Comparison of ENCODE assay signal across 15 cellular contexts in genomic region chr7:157427811-157428553, GRCh38.
DNase-seq lines count a peak whose midpoint lies in the region; ATAC-seq and TF ChIP-seq lines count a peak whose summit lies in the region.
"Had no signal": no experiment of that assay in that cellular context is flagged by ENCODE, and none has a peak within 500 bp of the region (broad histone marks: within the 10 kb centered on the region; RNA-seq: fewer than 3 reads in every experiment).

No MANE protein-coding gene starts in this region.

- ATAC-seq in Right ventricle myocardium inferior (no peak), left cardiac atrium (no peak), WTC11 (no peak), left lung (no peak), upper lobe of right lung (no peak), natural killer cell (no peak)

- H3K27ac Mint-ChIP-seq in WTC11 (no peak overlapping the region), natural killer cell (no peak overlapping the region)
- H3K27ac Mint-ChIP-seq: B cell; CD8-positive, alpha-beta memory T cell had no signal

- CTCF ChIA-PET in WTC11 (lab: Charles Lee), result interaction anchor here (1.5 kb wide), 1 partner anchor 47 kb away, joined by 7 read pairs; no protein-coding TSS in a partner anchor

- H3K4me3 Mint-ChIP-seq in WTC11, result no peak overlapping the region
- H3K4me3 Mint-ChIP-seq in natural killer cell, result no peak overlapping the region
- H3K4me3 Mint-ChIP-seq: B cell; CD8-positive, alpha-beta memory T cell had no signal

- TF ChIP-seq CTCF in WTC11 (IDR thresholded peaks at IDR 0.05), result no peak
- no peak for TF ChIP-seq CTCF in left lung (IDR thresholded peaks at IDR 0.05)
- no peak for TF ChIP-seq CTCF in upper lobe of right lung (IDR thresholded peaks at IDR 0.05)
- no peak for TF ChIP-seq CTCF in natural killer cell (IDR thresholded peaks at IDR 0.05)

- H3K36me3 ChIP-seq in left lung (peaks cover 0 to under 1% of the 10 kb centered on the region in 2 donors), upper lobe of right lung (no peaks in the 10 kb centered on the region)

- POLR2A ChIA-PET in WTC11 (lab: Charles Lee), result no interaction called here

- no peaks in the 10 kb centered on the region for H3K9me3 ChIP-seq in left lung
- no peaks in the 10 kb centered on the region for H3K9me3 ChIP-seq in upper lobe of right lung

- H3K4me1 ChIP-seq in left lung (peaks cover 7% of the 10 kb centered on the region in 2 donors), upper lobe of right lung (peaks cover 5% of the 10 kb centered on the region)

- H3K9me3 Mint-ChIP-seq in WTC11 (no peaks in the 10 kb centered on the region), natural killer cell (no peaks in the 10 kb centered on the region)
- H3K9me3 Mint-ChIP-seq: CD8-positive, alpha-beta memory T cell had no signal

- DNase-seq in Right ventricle myocardium inferior (ENCODE audit: missing footprints) (peak; percentile 65), left cardiac atrium (no peak), WTC11 (ENCODE audit: low spot score) (peak; percentile 11), left lung (peak; percentile 14 to 67), upper lobe of right lung (peak; percentile 64), natural killer cell (no peak)
- DNase-seq in activated T-cell treated with anti-CD3 and anti-CD28 coated beads, Interleukin-2, amount 50 U/mL, for 48 hours, result no peak
- DNase-seq: GM23248; NCI-H1105; NCI-H187; NCI-H69; NK-92 treated with Interleukin-12 subunit alpha and Interleukin-12 subunit beta, amount 100 ng/mL, for 24 hours had no signal

- H3K27ac ChIP-seq in left lung, result no peak overlapping the region
- H3K27ac ChIP-seq in upper lobe of right lung, result no peak overlapping the region
- H3K27ac ChIP-seq: GM23248, KMS-11 had no signal

- peaks cover 6% of the 10 kb centered on the region for H3K4me1 Mint-ChIP-seq in WTC11
- H3K4me1 Mint-ChIP-seq in natural killer cell, result peaks cover 7 to 9% of the 10 kb centered on the region in 2 donors

- H3K4me3 ChIP-seq in left lung (no peak overlapping the region), upper lobe of right lung (no peak overlapping the region)
- H3K4me3 ChIP-seq: GM23248 had no signal

- peaks cover 0 to 7% of the 10 kb centered on the region in 2 donors for H3K27me3 ChIP-seq in left lung
- H3K27me3 ChIP-seq in upper lobe of right lung, result no peaks in the 10 kb centered on the region

- intact Hi-C loops in Right ventricle myocardium inferior (cut with DNase I) (no loop called here), left cardiac atrium (cut with DNase I) (no loop called here), left lung (cut with DNase I) (no loop called here), upper lobe of right lung (cut with DNase I) (no loop called here), natural killer cell (cut with micrococcal nuclease) (no loop called here)

- H3K36me3 Mint-ChIP-seq in WTC11 (no peaks in the 10 kb centered on the region), natural killer cell (no peaks in the 10 kb centered on the region)

- H3K27me3 Mint-ChIP-seq in WTC11 (ENCODE audit: low read depth) (no peaks in the 10 kb centered on the region; the same call in 1 of the 2 replicates), natural killer cell (ENCODE audit: low read depth in 2 of 2) (no peaks in the 10 kb centered on the region)

TF ChIP-seq in WTC11, 78 proteins besides CTCF, POLR2A, EP300 and RAD21:
- no peak for TF ChIP-seq ATF1 (CRISPR knock-in tag; IDR thresholded peaks at IDR 0.05)
- no peak for TF ChIP-seq FOXK1 (CRISPR knock-in tag; IDR thresholded peaks at IDR 0.05)
- no peak for TF ChIP-seq MLX (CRISPR knock-in tag; IDR thresholded peaks at IDR 0.05)
- TF ChIP-seq MAX (CRISPR knock-in tag; IDR thresholded peaks at IDR 0.05), result no peak

Comparison
In these comparisons a context has a peak if more than half of its experiments do, and no peak if none do; other contexts are left out.
1. DNase-seq: peak in Right ventricle myocardium inferior (single experiment), WTC11 (single experiment), left lung (2 of 2) and upper lobe of right lung (single experiment); none in left cardiac atrium (single experiment), natural killer cell (single experiment) and activated T-cell treated with anti-CD3 and anti-CD28 coated beads, Interleukin-2, amount 50 U/mL, for 48 hours (0 of 2).